Comparison of ENCODE assay signal across 8 cellular contexts in genomic region chr11:120431633-120432032, GRCh38.
DNase-seq lines count a peak whose midpoint lies in the region; ATAC-seq, FAIRE-seq and TF ChIP-seq lines count a peak whose summit lies in the region.

No MANE protein-coding gene starts in this region.

- H3K79me2 ChIP-seq in KMS-11 (ENCODE audit: insufficient read depth, low read depth): peaks cover 5% of the 10 kb centered on the region; the same call in 1 of the 2 replicates

- H3K36me3 ChIP-seq in KMS-11 (ENCODE audit: insufficient read depth) (no peaks in the 10 kb centered on the region), bronchial epithelial cell (ENCODE audit: control insufficient read depth, insufficient read depth, low read length) (no peaks in the 10 kb centered on the region), mucosa of descending colon (ENCODE audit: low read depth) (no peaks in the 10 kb centered on the region), kidney (ENCODE audit: control insufficient read depth in 1 of 2, insufficient read depth in 2 of 2, low read length in 2 of 2) (peaks cover 14 to 28% of the 10 kb centered on the region in 2 donors)

- no peaks in the 10 kb centered on the region for H4K20me1 ChIP-seq in KMS-11 (ENCODE audit: insufficient read depth)

- no peak for FAIRE-seq in bronchial epithelial cell (lab: Jason Lieb, UNC)
- FAIRE-seq in kidney (lab: Jason Lieb, UNC): no peak

- intact Hi-C loops in mucosa of descending colon (cut with DNase I, micrococcal nuclease) (no loop called here), kidney (cut with DNase I) (no loop called here)

- TF ChIP-seq CTCF in KMS-11 (conservative IDR thresholded peaks at IDR 0.05; ENCODE audit: low read depth, low read length) (peak; percentile 41; the same call in 1 of the 2 replicates), bronchial epithelial cell (IDR thresholded peaks at IDR 0.05; ENCODE audit: insufficient read depth, low read length, severe bottlenecking) (peak; percentile 34), mucosa of descending colon (IDR thresholded peaks at IDR 0.05) (no peak), kidney (IDR thresholded peaks at IDR 0.05; ENCODE audit: borderline replicate concordance, extremely low read depth, insufficient read depth) (no peak)

- peak; percentile 51 for ATAC-seq in mucosa of descending colon
- ATAC-seq in GM21515 (IDR thresholded peaks at IDR 0.05; ENCODE audit: unreplicated experiment): no peak
- ATAC-seq in HG02642 (IDR thresholded peaks at IDR 0.05; ENCODE audit: poor library complexity, unreplicated experiment): no peak

- peak; percentile 17 for DNase-seq in D341Med (ENCODE audit: low spot score)
- peak; percentile 31 for DNase-seq in bronchial epithelial cell (ENCODE audit: low read depth)
- no peak for DNase-seq in mucosa of descending colon
- no peak for DNase-seq in DMS79 (lab: John Stamatoyannopoulos, UW)
- DNase-seq in kidney: no peak

- H3K4me1 ChIP-seq in KMS-11 (ENCODE audit: low read depth, poor library complexity, severe bottlenecking) (peaks cover 38% of the 10 kb centered on the region), mucosa of descending colon (ENCODE audit: low read depth) (peaks cover 7% of the 10 kb centered on the region), kidney (ENCODE audit: control insufficient read depth in 1 of 2, insufficient read depth in 1 of 2, low read depth in 1 of 2, low read length in 2 of 2) (peaks cover 2 to 6% of the 10 kb centered on the region in 2 donors)

- H3K4me2 ChIP-seq in KMS-11: peak overlapping the region; percentile 6; the same call in 1 of the 2 replicates

- no peaks in the 10 kb centered on the region for H3K9me3 ChIP-seq in mucosa of descending colon
- no peaks in the 10 kb centered on the region for H3K9me3 ChIP-seq in kidney (ENCODE audit: control insufficient read depth in 1 of 2, low read length in 2 of 2)

- no peak overlapping the region for H2AFZ ChIP-seq in KMS-11 (ENCODE audit: low read depth)

- H3K9ac ChIP-seq in KMS-11 (no peak overlapping the region), kidney (ENCODE audit: low read length in 2 of 2) (peak overlapping the region in 1 of 2 donors; percentile 43)

- H3K27ac ChIP-seq in KMS-11 (peak overlapping the region; percentile 25; the same call in 1 of the 2 replicates), kidney (ENCODE audit: low read depth in 2 of 2, low read length in 2 of 2) (peak overlapping the region in 1 of 2 donors; percentile 46)

- H3K27me3 ChIP-seq in KMS-11 (ENCODE audit: insufficient read depth, low read depth) (no peaks in the 10 kb centered on the region), bronchial epithelial cell (ENCODE audit: control insufficient read depth, insufficient read depth, low read length) (no peaks in the 10 kb centered on the region)

- H3K4me3 ChIP-seq in KMS-11 (IDR thresholded peaks at IDR 0.05; ENCODE audit: insufficient read depth, low read depth, low read length) (no peak overlapping the region), bronchial epithelial cell (ENCODE audit: low read depth, low read length) (no peak overlapping the region), mucosa of descending colon (no peak overlapping the region), kidney (ENCODE audit: low read length in 2 of 2) (no peak overlapping the region)

Comparison
In these comparisons a context has a peak if more than half of its experiments do, and no peak if none do; other contexts are left out.
1. DNase-seq: peak in D341Med (single experiment) and bronchial epithelial cell (single experiment); none in mucosa of descending colon (0 of 3), DMS79 (single experiment) and kidney (single experiment).
2. CTCF ChIP-seq: peak in KMS-11 (single experiment) and bronchial epithelial cell (single experiment); none in mucosa of descending colon (single experiment) and kidney (single experiment).